In the genomic region with DNA sequence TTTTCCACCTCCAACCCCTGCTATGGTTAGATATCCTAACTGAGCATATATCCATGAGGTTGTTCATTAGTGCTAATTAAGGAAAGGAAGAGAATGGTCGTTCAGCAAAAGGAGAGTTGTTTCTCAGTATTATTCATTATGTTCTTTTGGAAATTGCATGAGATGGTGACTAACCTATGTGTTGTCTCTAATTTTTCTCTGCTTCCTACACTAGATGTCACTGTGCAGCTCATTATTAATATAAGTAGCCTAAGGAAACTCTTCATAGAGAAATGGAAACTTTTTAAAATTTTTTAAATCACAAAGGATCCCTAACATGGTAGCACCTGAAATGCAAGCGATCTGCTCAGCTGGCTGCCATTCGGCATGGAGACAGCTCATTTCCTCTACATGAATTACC, we compare ENCODE assay signal across 11 cellular contexts.
DNase-seq lines count a peak whose midpoint lies in the region; ATAC-seq, FAIRE-seq and TF ChIP-seq lines count a peak whose summit lies in the region.
"Had no signal": no experiment of that assay in that cellular context is flagged by ENCODE, and none has a peak within 500 bp of the region (broad histone marks: within the 10 kb centered on the region; RNA-seq: fewer than 3 reads in every experiment).

No MANE protein-coding gene starts in this region.

- no peaks in the 10 kb centered on the region for H3K9me3 Mint-ChIP-seq in activated T-helper 1 cell treated with anti-CD3 and anti-CD28 coated beads, Interleukin-12 subunit alpha, Interleukin-12 subunit beta, Interleukin-2, Interleukin-4 antibody, amounts not matched to agents 30 ng/mL and 10 ng/mL and 1 ng/mL, durations not matched to agents 14 hours and 24 hours and 36 hours
- H3K9me3 Mint-ChIP-seq: activated CD4-positive, alpha-beta memory T cell treated with anti-CD3 and anti-CD28 coated beads, Interleukin-2, amount 10 ng/mL, durations not matched to agents 7 days and 5 days had no signal

- TF ChIP-seq RAD21 in GM12878 (IDR thresholded peaks at IDR 0.05; ENCODE audit: insufficient read depth, low read depth, low read length) = no peak

- H3K4me3 ChIP-seq in GM12878 = no peak overlapping the region
- no peak overlapping the region for H3K4me3 ChIP-seq in kidney epithelial cell (ENCODE audit: low read depth, low read length)
- no peak overlapping the region for H3K4me3 ChIP-seq in suprapubic skin

- no TSS peak for BruUV-seq in GM12878 (replicated peaks; lab: Mats Ljungman, UMichigan)

- H3K9ac ChIP-seq in GM12878 (ENCODE audit: control insufficient read depth, insufficient read depth, low read length) = no peak overlapping the region

- SMC1A ChIA-PET in GM12878 (lab: Charles Lee; ENCODE audit: uncharacterized antibody, unreplicated experiment) = no interaction called here

- 34% methylated on average over 3 of the region's 3 CpGs for WGBS in GM12878 (ENCODE audit: insufficient coverage, insufficient replicate concordance, low lambda C conversion rate, missing lambda C conversion rate)
- WGBS in suprapubic skin = 28% methylated on average over 3 of the region's 3 CpGs

- FAIRE-seq in GM12878 (lab: Jason Lieb, UNC) = no peak

- TF ChIP-seq EP300 in GM12878 (IDR thresholded peaks at IDR 0.05; ENCODE audit: borderline replicate concordance in 1 of 2, control insufficient read depth in 1 of 2, low read depth in 2 of 2, low read length in 2 of 2) (no peak), suprapubic skin (IDR thresholded peaks at IDR 0.05) (no peak)

- TF ChIP-seq CTCF in AG09319 (IDR thresholded peaks at IDR 0.05; ENCODE audit: low read depth, low read length) (peak; percentile 35), GM12878 (IDR thresholded peaks at IDR 0.05 in 2 of 3, conservative IDR thresholded peaks at IDR 0.05 in 1 of 3; ENCODE audit: control insufficient read depth in 2 of 3, extremely low read depth in 1 of 3, insufficient read depth in 1 of 3, low read depth in 3 of 3, low read length in 3 of 3) (no peak; a peak in 1 of 6 replicates), kidney epithelial cell (IDR thresholded peaks at IDR 0.05; ENCODE audit: insufficient read depth, low read length, poor library complexity, severe bottlenecking) (peak; percentile 16), suprapubic skin (IDR thresholded peaks at IDR 0.05) (no peak)

- H2AFZ ChIP-seq in GM12878 (ENCODE audit: control insufficient read depth, low read depth, low read length) = no peak overlapping the region

- RAD21 ChIA-PET in GM12878 (lab: Charles Lee; ENCODE audit: unreplicated experiment) = no interaction called here

- H3K4me1 ChIP-seq in GM12878 (ENCODE audit: control insufficient read depth, insufficient read depth, low read length) (no peaks in the 10 kb centered on the region), suprapubic skin (no peaks in the 10 kb centered on the region)

- H3K27me3 ChIP-seq in GM12878 (replicated peaks in 1 of 2; ENCODE audit: control insufficient read depth in 2 of 2, insufficient read depth in 2 of 2, low read length in 1 of 2) (no peaks in the 10 kb centered on the region), kidney epithelial cell (ENCODE audit: control insufficient read depth, insufficient read depth, low read length) (no peaks in the 10 kb centered on the region), suprapubic skin (no peaks in the 10 kb centered on the region)

- no peak overlapping the region for H3K27ac Mint-ChIP-seq in activated T-helper 1 cell treated with anti-CD3 and anti-CD28 coated beads, Interleukin-12 subunit alpha, Interleukin-12 subunit beta, Interleukin-2, Interleukin-4 antibody, amounts not matched to agents 30 ng/mL and 10 ng/mL and 1 ng/mL, durations not matched to agents 14 hours and 24 hours and 36 hours
- H3K27ac Mint-ChIP-seq: activated CD4-positive, alpha-beta memory T cell treated with anti-CD3 and anti-CD28 coated beads, Interleukin-2, amount 10 ng/mL, durations not matched to agents 7 days and 5 days had no signal

- H3K9me3 ChIP-seq in GM12878 (replicated peaks; ENCODE audit: control insufficient read depth, insufficient read depth, low read length) (no peaks in the 10 kb centered on the region), suprapubic skin (no peaks in the 10 kb centered on the region)

- H3K36me3 ChIP-seq in GM12878 (ENCODE audit: control insufficient read depth in 2 of 2, insufficient read depth in 2 of 2, low read length in 1 of 2) = no peaks in the 10 kb centered on the region
- no peaks in the 10 kb centered on the region for H3K36me3 ChIP-seq in kidney epithelial cell (ENCODE audit: control insufficient read depth, insufficient read depth, low read length)
- no peaks in the 10 kb centered on the region for H3K36me3 ChIP-seq in suprapubic skin

- H4K20me1 ChIP-seq in GM12878 (ENCODE audit: control insufficient read depth, insufficient read depth) = no peaks in the 10 kb centered on the region

- peaks cover 4% of the 10 kb centered on the region for H3K27me3 Mint-ChIP-seq in activated T-helper 1 cell treated with anti-CD3 and anti-CD28 coated beads, Interleukin-12 subunit alpha, Interleukin-12 subunit beta, Interleukin-2, Interleukin-4 antibody, amounts not matched to agents 30 ng/mL and 10 ng/mL and 1 ng/mL, durations not matched to agents 14 hours and 24 hours and 36 hours (ENCODE audit: insufficient read depth)

- POLR2A ChIA-PET in GM12878 (lab: Charles Lee) = no interaction called here

- DNase-seq in AG09319 (ENCODE audit: extremely low read depth, low read depth) = no peak
- peak; percentile 11 for DNase-seq in HS-5 (ENCODE audit: low read depth)
- no peak for DNase-seq in GM12878 (ENCODE audit: low read depth, low spot score)
- no peak for DNase-seq in kidney epithelial cell (ENCODE audit: low read depth)
- no peak for DNase-seq in head of caudate nucleus
- DNase-seq in suprapubic skin (ENCODE audit: low spot score in 2 of 2) = no peak
- DNase-seq in NCI-H2107 (lab: John Stamatoyannopoulos, UW) = no peak
- no peak for DNase-seq in activated T-helper 1 cell treated with anti-CD3 and anti-CD28 coated beads, Interleukin-12 subunit alpha, Interleukin-12 subunit beta, Interleukin-2, Interleukin-4 antibody, amounts not matched to agents 30 ng/mL and 10 ng/mL and 1 ng/mL, durations not matched to agents 14 hours and 24 hours and 36 hours (ENCODE audit: low spot score)
- DNase-seq: activated CD4-positive, alpha-beta memory T cell treated with anti-CD3 and anti-CD28 coated beads, Interleukin-2, amount 10 ng/mL, durations not matched to agents 7 days and 5 days; NCI-H1048; SHP77 had no signal

- no peaks in the 10 kb centered on the region for H3K4me1 Mint-ChIP-seq in activated T-helper 1 cell treated with anti-CD3 and anti-CD28 coated beads, Interleukin-12 subunit alpha, Interleukin-12 subunit beta, Interleukin-2, Interleukin-4 antibody, amounts not matched to agents 30 ng/mL and 10 ng/mL and 1 ng/mL, durations not matched to agents 14 hours and 24 hours and 36 hours (ENCODE audit: low read depth)
- H3K4me1 Mint-ChIP-seq: activated CD4-positive, alpha-beta memory T cell treated with anti-CD3 and anti-CD28 coated beads, Interleukin-2, amount 10 ng/mL, durations not matched to agents 7 days and 5 days had no signal

- in situ Hi-C loops in GM12878 (cut with MboI) = no loop called here

- intact Hi-C loops in GM12878 (cut with micrococcal nuclease; ENCODE audit: unreplicated experiment) (no loop called here), head of caudate nucleus (cut with DNase I) (no loop called here)
- intact Hi-C loops in activated T-helper 1 cell treated with anti-CD3 and anti-CD28 coated beads, Interleukin-12 subunit alpha, Interleukin-12 subunit beta, Interleukin-2, Interleukin-4 antibody, amounts not matched to agents 30 ng/mL and 10 ng/mL and 1 ng/mL, durations not matched to agents 14 hours and 24 hours and 36 hours (cut with micrococcal nuclease) = no loop called here

- H3K4me2 ChIP-seq in GM12878 (ENCODE audit: control insufficient read depth, insufficient read depth) = no peak overlapping the region

- ATAC-seq in GM12878 = no peak

- H3K79me2 ChIP-seq in GM12878 (ENCODE audit: control insufficient read depth, insufficient read depth, low read length) = no peaks in the 10 kb centered on the region

- CTCF ChIA-PET in GM12878 (lab: Yijun Ruan, JAX) = interaction anchor here (0.6 to 0.7 kb wide), 2 partner anchors 297 to 621 kb away, joined by 3 read pairs; no protein-coding TSS in a partner anchor

- H3K4me3 Mint-ChIP-seq in activated T-helper 1 cell treated with anti-CD3 and anti-CD28 coated beads, Interleukin-12 subunit alpha, Interleukin-12 subunit beta, Interleukin-2, Interleukin-4 antibody, amounts not matched to agents 30 ng/mL and 10 ng/mL and 1 ng/mL, durations not matched to agents 14 hours and 24 hours and 36 hours = no peak overlapping the region
- H3K4me3 Mint-ChIP-seq: activated CD4-positive, alpha-beta memory T cell treated with anti-CD3 and anti-CD28 coated beads, Interleukin-2, amount 10 ng/mL, durations not matched to agents 7 days and 5 days had no signal

- H3K36me3 Mint-ChIP-seq in activated T-helper 1 cell treated with anti-CD3 and anti-CD28 coated beads, Interleukin-12 subunit alpha, Interleukin-12 subunit beta, Interleukin-2, Interleukin-4 antibody, amounts not matched to agents 30 ng/mL and 10 ng/mL and 1 ng/mL, durations not matched to agents 14 hours and 24 hours and 36 hours (ENCODE audit: low read depth) = no peaks in the 10 kb centered on the region

- TF ChIP-seq POLR2A in GM12878 (IDR thresholded peaks at IDR 0.05; ENCODE audit: low read depth, low read length) (no peak), suprapubic skin (IDR thresholded peaks at IDR 0.05) (no peak)

- H3K27ac ChIP-seq in GM12878 (ENCODE audit: control insufficient read depth, insufficient read depth) (no peak overlapping the region), suprapubic skin (no peak overlapping the region)

TF ChIP-seq in GM12878, 131 proteins besides CTCF, POLR2A, EP300 and RAD21 (continues in another document):
- no peak for TF ChIP-seq ASH2L (IDR thresholded peaks at IDR 0.05; ENCODE audit: borderline replicate concordance, low read depth)
- TF ChIP-seq SMC3 (IDR thresholded peaks at IDR 0.05; ENCODE audit: borderline replicate concordance, low read length) = peak; percentile 8; the same call in 1 of the 2 replicates

Comparison
In these comparisons a context has a peak if more than half of its experiments do, and no peak if none do; other contexts are left out.
1. CTCF ChIP-seq: peak in AG09319 (single experiment) and kidney epithelial cell (single experiment); none in GM12878 (0 of 3) and suprapubic skin (0 of 2).